ENCODE assay signal across 15 cellular contexts in genomic region chr12:110059651-110060000, GRCh38. TPM values are rescaled to one million over a fixed set of nuclear protein-coding genes. Genes with fewer than 3 reads are reported as not detected.
A peak's percentile ranks its signal among the peaks of the same experiment; 100 is the strongest.
DNase-seq lines count a peak whose midpoint lies in the region; ATAC-seq and TF ChIP-seq lines count a peak whose summit lies in the region.
"Had no signal": no experiment of that assay in that cellular context is flagged by ENCODE, and none has a peak within 500 bp of the region (broad histone marks: within the 10 kb centered on the region; RNA-seq: fewer than 3 reads in every experiment).

No MANE protein-coding gene starts in this region.

- POLR2A ChIA-PET in IMR-90 (lab: Charles Lee; ENCODE audit: unreplicated experiment), result no interaction called here

- H3K27me3 ChIP-seq in IMR-90 (ENCODE audit: control insufficient read depth, insufficient read depth, low read length), result no peaks in the 10 kb centered on the region

- in situ Hi-C loops in IMR-90 (cut with MboI; ENCODE audit: low sequenced_read_pairs), result no loop called here

- no peak overlapping the region for H3K9ac ChIP-seq in IMR-90 (ENCODE audit: low read depth, low read length)

- H2BK20ac ChIP-seq in IMR-90 (ENCODE audit: low read depth, low read length), result 0 out of 2 replicates have a peak overlapping the region, but pooled peaks have one; percentile 51

- H3K23ac ChIP-seq in IMR-90 (ENCODE audit: low read depth, low read length), result no peak overlapping the region

- H3K56ac ChIP-seq in IMR-90 (ENCODE audit: extremely low read depth, insufficient read depth, low read length), result no peak overlapping the region

- no peak overlapping the region for H2BK5ac ChIP-seq in IMR-90 (ENCODE audit: low read depth, low read length, poor library complexity, severe bottlenecking)

- peak overlapping the region; percentile 48; the same call in 1 of the 2 replicates for H3K14ac ChIP-seq in IMR-90 (replicated peaks; ENCODE audit: low read depth, low read length)

- TF ChIP-seq RAD21 in IMR-90 (IDR thresholded peaks at IDR 0.05; ENCODE audit: low read length), result no peak

- no peak overlapping the region for H4K8ac ChIP-seq in IMR-90 (ENCODE audit: low read depth in 2 of 2, low read length in 2 of 2)

- H2BK120ac ChIP-seq in IMR-90 (ENCODE audit: low read depth, low read length), result no peak overlapping the region

- no peaks in the 10 kb centered on the region for H3K27me3 Mint-ChIP-seq in T-helper 1 cell treated with Interleukin-12 subunit alpha and Interleukin-12 subunit beta and Interleukin-4 antibody, amounts not matched to agents 30 μg/mL and 1 μg/mL, for 36 hours (ENCODE audit: low read depth)
- H3K27me3 Mint-ChIP-seq: IgD-negative memory B cell had no signal

- no peak overlapping the region for H2BK15ac ChIP-seq in IMR-90 (ENCODE audit: low read depth, low read length)

- dilution Hi-C loops in IMR-90 (cut with HindIII; ENCODE audit: low sequenced_read_pairs, unreplicated experiment), result no loop called here

- intact Hi-C loops in IMR-90 (cut with micrococcal nuclease), result no loop called here

- no peaks in the 10 kb centered on the region for H4K20me1 ChIP-seq in IMR-90 (ENCODE audit: insufficient read depth, low read length)

- CTCF ChIA-PET in IMR-90 (lab: Yijun Ruan, JAX), result interaction anchor here (0.6 kb wide), 1 partner anchor 35 kb away, joined by 3 read pairs; no protein-coding TSS in a partner anchor

- no peaks in the 10 kb centered on the region for H3K9me3 Mint-ChIP-seq in T-helper 1 cell treated with Interleukin-12 subunit alpha and Interleukin-12 subunit beta and Interleukin-4 antibody, amounts not matched to agents 30 μg/mL and 1 μg/mL, for 36 hours
- H3K9me3 Mint-ChIP-seq: IgD-negative memory B cell had no signal

- ATAC-seq in IMR-90 (ENCODE audit: low read depth), result no peak
- ATAC-seq in HG02798 (IDR thresholded peaks at IDR 0.05; ENCODE audit: poor library complexity, unreplicated experiment), result no peak

- H3K27ac Mint-ChIP-seq in T-helper 1 cell treated with Interleukin-12 subunit alpha and Interleukin-12 subunit beta and Interleukin-4 antibody, amounts not matched to agents 30 μg/mL and 1 μg/mL, for 36 hours, result no peak overlapping the region

- no peak overlapping the region for H4K91ac ChIP-seq in IMR-90 (ENCODE audit: insufficient read depth, low read depth, low read length)

- no peaks in the 10 kb centered on the region for H3K79me1 ChIP-seq in IMR-90 (ENCODE audit: low read depth in 1 of 2, low read length in 2 of 2)

- H3K4me3 Mint-ChIP-seq in T-helper 1 cell treated with Interleukin-12 subunit alpha and Interleukin-12 subunit beta and Interleukin-4 antibody, amounts not matched to agents 30 μg/mL and 1 μg/mL, for 36 hours, result peak overlapping the region; percentile 0
- H3K4me3 Mint-ChIP-seq: CD14-positive monocyte, IgD-negative memory B cell had no signal

- no peak for TF ChIP-seq CTCF in IMR-90 (conservative IDR thresholded peaks at IDR 0.05; ENCODE audit: low read depth, low read length)

- no peak overlapping the region for H2AK5ac ChIP-seq in IMR-90 (ENCODE audit: low read depth, low read length)

- WGBS in IMR-90 (ENCODE audit: extremely low coverage in 2 of 2, insufficient read length in 1 of 2), 2 experiments, result 80% methylated on average over 1 of the region's 2 CpGs; no CpG with 5 or more reads in 1 of the 2 experiments

- H3K4me3 ChIP-seq in IMR-90 (ENCODE audit: insufficient read depth, low read depth, low read length), result no peak overlapping the region
- H3K4me3 ChIP-seq: HAP-1 had no signal

- no peak overlapping the region for H2AK9ac ChIP-seq in IMR-90 (replicated peaks; ENCODE audit: low read depth, low read length, poor library complexity)

- H3K4me1 ChIP-seq in IMR-90 (ENCODE audit: control insufficient read depth, insufficient read depth, low read length), result peaks cover 11% of the 10 kb centered on the region
- H3K4me1 ChIP-seq: Caco-2 had no signal

- no peaks in the 10 kb centered on the region for H3K9me3 ChIP-seq in IMR-90 (ENCODE audit: control insufficient read depth, insufficient read depth, low read length)
- H3K9me3 ChIP-seq: Caco-2, HAP-1 had no signal

- no peaks in the 10 kb centered on the region for H3K36me3 ChIP-seq in IMR-90 (ENCODE audit: control insufficient read depth, insufficient read depth, low read length)
- H3K36me3 ChIP-seq: HAP-1 had no signal

- no peak overlapping the region for H3K18ac ChIP-seq in IMR-90 (ENCODE audit: low read depth, low read length)

- H3K27ac ChIP-seq in IMR-90 (ENCODE audit: insufficient read depth, low read length) (no peak overlapping the region), caudate nucleus (ENCODE audit: low read depth, low read length) (peak overlapping the region; percentile 85), substantia nigra (ENCODE audit: low read depth, low read length, poor library complexity, severe bottlenecking) (peak overlapping the region; percentile 68)

- DNase-seq in T-helper 1 cell, result no peak
- no peak for DNase-seq in IMR-90
- no peak for DNase-seq in caudate nucleus (lab: John Stamatoyannopoulos, UW)
- no peak for DNase-seq in substantia nigra (lab: John Stamatoyannopoulos, UW)
- DNase-seq in activated effector memory CD4-positive, alpha-beta T cell treated with Interleukin-2 at 50 U/mL for 16 hours, result no peak
- no peak for DNase-seq in dermis blood vessel endothelial cell
- DNase-seq: NCI-H1048, NCI-H2081 treated with DMSO at 0.1 percent for 48 hours, NCI-H526 had no signal

- H3K9me1 ChIP-seq in IMR-90 (ENCODE audit: insufficient read depth, low read length), result peaks cover 17% of the 10 kb centered on the region

- peaks cover 26% of the 10 kb centered on the region for H3K4me1 Mint-ChIP-seq in T-helper 1 cell treated with Interleukin-12 subunit alpha and Interleukin-12 subunit beta and Interleukin-4 antibody, amounts not matched to agents 30 μg/mL and 1 μg/mL, for 36 hours (ENCODE audit: low read depth)

- BruUV-seq in IMR-90 (replicated peaks; lab: Mats Ljungman, UMichigan), result no TSS peak

- H2AFZ ChIP-seq in IMR-90 (replicated peaks; ENCODE audit: low read length, poor library complexity), result no peak overlapping the region

- H3K36me3 Mint-ChIP-seq in T-helper 1 cell treated with Interleukin-12 subunit alpha and Interleukin-12 subunit beta and Interleukin-4 antibody, amounts not matched to agents 30 μg/mL and 1 μg/mL, for 36 hours (ENCODE audit: low read depth), result peaks cover 3% of the 10 kb centered on the region
- H3K36me3 Mint-ChIP-seq: CD14-positive monocyte, IgD-negative memory B cell had no signal

- H4K5ac ChIP-seq in IMR-90 (ENCODE audit: low read depth, low read length), result no peak overlapping the region

- peak overlapping the region; percentile 45; the same call in 1 of the 2 replicates for H3K4ac ChIP-seq in IMR-90 (ENCODE audit: low read depth, low read length)

- H3K4me2 ChIP-seq in IMR-90 (ENCODE audit: low read depth, low read length), result no peak overlapping the region

- no peak for TF ChIP-seq POLR2A in IMR-90 (IDR thresholded peaks at IDR 0.05; ENCODE audit: low read depth, low read length)

TF ChIP-seq in IMR-90, 13 proteins besides CTCF, POLR2A, EP300 and RAD21:
- no peak for TF ChIP-seq NFE2L2 (IDR thresholded peaks at IDR 0.05; ENCODE audit: low read depth, low read length)
- TF ChIP-seq MAFK (IDR thresholded peaks at IDR 0.05; ENCODE audit: low read depth, low read length), result no peak
- TF ChIP-seq, protein P1, sequence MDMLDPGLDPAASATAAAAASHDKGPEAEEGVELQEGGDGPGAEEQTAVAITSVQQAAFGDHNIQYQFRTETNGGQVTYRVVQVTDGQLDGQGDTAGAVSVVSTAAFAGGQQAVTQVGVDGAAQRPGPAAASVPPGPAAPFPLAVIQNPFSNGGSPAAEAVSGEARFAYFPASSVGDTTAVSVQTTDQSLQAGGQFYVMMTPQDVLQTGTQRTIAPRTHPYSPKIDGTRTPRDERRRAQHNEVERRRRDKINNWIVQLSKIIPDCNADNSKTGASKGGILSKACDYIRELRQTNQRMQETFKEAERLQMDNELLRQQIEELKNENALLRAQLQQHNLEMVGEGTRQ (IDR thresholded peaks at IDR 0.05; ENCODE audit: low read depth, low read length), result no peak
- TF ChIP-seq MAZ (IDR thresholded peaks at IDR 0.05; ENCODE audit: borderline replicate concordance, low read depth, low read length), result no peak
- no peak for TF ChIP-seq CHD1 (IDR thresholded peaks at IDR 0.05; ENCODE audit: low read depth, low read length)
- TF ChIP-seq, protein P2, sequence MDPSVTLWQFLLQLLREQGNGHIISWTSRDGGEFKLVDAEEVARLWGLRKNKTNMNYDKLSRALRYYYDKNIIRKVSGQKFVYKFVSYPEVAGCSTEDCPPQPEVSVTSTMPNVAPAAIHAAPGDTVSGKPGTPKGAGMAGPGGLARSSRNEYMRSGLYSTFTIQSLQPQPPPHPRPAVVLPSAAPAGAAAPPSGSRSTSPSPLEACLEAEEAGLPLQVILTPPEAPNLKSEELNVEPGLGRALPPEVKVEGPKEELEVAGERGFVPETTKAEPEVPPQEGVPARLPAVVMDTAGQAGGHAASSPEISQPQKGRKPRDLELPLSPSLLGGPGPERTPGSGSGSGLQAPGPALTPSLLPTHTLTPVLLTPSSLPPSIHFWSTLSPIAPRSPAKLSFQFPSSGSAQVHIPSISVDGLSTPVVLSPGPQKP (IDR thresholded peaks at IDR 0.05; ENCODE audit: borderline replicate concordance, low read depth, low read length), result no peak
- no peak for TF ChIP-seq RFX5 (IDR thresholded peaks at IDR 0.05; ENCODE audit: low read depth, low read length)
- TF ChIP-seq FOS (IDR thresholded peaks at IDR 0.05; ENCODE audit: low read depth, low read length), result no peak
- no peak for TF ChIP-seq SMC3 (IDR thresholded peaks at IDR 0.05; ENCODE audit: low read depth, low read length)
- no peak for TF ChIP-seq BHLHE40 (IDR thresholded peaks at IDR 0.05; ENCODE audit: low read depth, low read length)
- no peak for TF ChIP-seq CEBPB (IDR thresholded peaks at IDR 0.05; ENCODE audit: low read depth, low read length)
TF ChIP-seq in IMR-90: peak in this region for 0.

RNA-seq across cellular contexts. Expression of gene C12orf76, which starts 11.3 kb away (rescaled TPM):
- total RNA-seq in IMR-90 (2012; rRNA removed) (5.0 and 6.7 TPM in 2 replicates), dermis blood vessel endothelial cell (12.6 and 23.5 TPM in 2 replicates)
- 6.2 and 7.1 TPM in 2 replicates for polyA plus RNA-seq in IMR-90 (2012; rRNA removed)
- 5.0 and 10.8 TPM in 2 replicates for polyA plus RNA-seq in IMR-90 (2012; cell fraction: cytosol; rRNA removed)
- polyA plus RNA-seq in IMR-90 (2012; cell fraction: nucleus; rRNA removed; ENCODE audit: low replicate concordance), result 8.1 and 15.5 TPM in 2 replicates
